ENCODE assay signal across 1 cellular context in the genomic region with DNA sequence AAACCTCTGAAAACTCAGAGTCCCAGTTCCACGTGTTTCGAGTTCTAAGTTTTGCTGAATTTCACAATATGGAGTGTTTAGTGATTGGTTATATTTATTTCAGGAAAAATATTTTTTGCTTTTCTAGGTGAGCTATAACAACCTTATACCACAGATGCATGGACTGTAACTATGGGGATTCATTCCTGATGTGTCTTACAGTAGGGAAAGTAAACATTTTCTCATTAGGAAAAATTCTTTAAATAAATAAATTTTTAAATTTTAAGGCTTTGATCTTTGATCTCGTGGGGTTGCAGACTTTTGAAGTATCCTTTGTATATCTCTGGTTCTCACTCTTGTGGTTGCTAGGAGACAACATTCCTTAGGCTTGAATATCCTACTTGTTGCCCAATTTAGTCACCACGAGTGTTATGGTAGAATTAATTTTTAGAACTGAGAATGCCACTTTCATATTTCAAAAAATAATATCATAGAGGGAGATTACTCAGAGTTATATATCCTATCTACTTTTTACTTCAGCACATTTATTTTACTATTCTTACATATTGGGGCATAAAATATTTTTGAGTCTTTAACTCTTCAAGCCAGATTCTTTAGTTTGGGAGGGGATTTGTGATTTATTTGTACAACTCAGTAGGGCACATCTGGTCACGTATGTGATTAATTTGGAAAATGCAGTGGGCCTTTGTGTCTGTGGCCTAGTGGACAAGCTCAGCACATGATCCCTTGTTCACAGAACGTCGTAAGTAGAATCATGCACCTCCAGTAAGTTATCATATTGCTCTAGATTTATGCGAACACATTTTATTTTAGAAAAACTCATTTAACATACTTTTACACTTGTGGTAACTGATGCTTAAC.
A peak's percentile ranks its signal among the peaks of the same experiment; 100 is the strongest.
TF ChIP-seq lines count a peak whose summit lies in the region.

No MANE protein-coding gene starts in this region.

TF ChIP-seq in HepG2, 621 proteins besides CTCF, POLR2A, EP300 and RAD21 (continued from another document and continues in another):
- TF ChIP-seq, protein P1, sequence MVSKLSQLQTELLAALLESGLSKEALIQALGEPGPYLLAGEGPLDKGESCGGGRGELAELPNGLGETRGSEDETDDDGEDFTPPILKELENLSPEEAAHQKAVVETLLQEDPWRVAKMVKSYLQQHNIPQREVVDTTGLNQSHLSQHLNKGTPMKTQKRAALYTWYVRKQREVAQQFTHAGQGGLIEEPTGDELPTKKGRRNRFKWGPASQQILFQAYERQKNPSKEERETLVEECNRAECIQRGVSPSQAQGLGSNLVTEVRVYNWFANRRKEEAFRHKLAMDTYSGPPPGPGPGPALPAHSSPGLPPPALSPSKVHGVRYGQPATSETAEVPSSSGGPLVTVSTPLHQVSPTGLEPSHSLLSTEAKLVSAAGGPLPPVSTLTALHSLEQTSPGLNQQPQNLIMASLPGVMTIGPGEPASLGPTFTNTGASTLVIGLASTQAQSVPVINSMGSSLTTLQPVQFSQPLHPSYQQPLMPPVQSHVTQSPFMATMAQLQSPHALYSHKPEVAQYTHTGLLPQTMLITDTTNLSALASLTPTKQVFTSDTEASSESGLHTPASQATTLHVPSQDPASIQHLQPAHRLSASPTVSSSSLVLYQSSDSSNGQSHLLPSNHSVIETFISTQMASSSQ (IDR thresholded peaks at IDR 0.05; ENCODE audit: low read depth): no peak
- TF ChIP-seq, protein P1 (CRISPR knock-in tag; IDR thresholded peaks at IDR 0.05; ENCODE audit: borderline replicate concordance): peak; percentile 24; the same call in 1 of the 2 replicates
- peak; percentile 48; the same call in 1 of the 2 replicates for TF ChIP-seq CREM (IDR thresholded peaks at IDR 0.05)
- no peak for TF ChIP-seq CREM (CRISPR knock-in tag; IDR thresholded peaks at IDR 0.05)
- TF ChIP-seq RELA (CRISPR knock-in tag; IDR thresholded peaks at IDR 0.05): no peak
- peak; percentile 84 for TF ChIP-seq NCOR1 (IDR thresholded peaks at IDR 0.05; ENCODE audit: borderline replicate concordance, low read length)
- peak; percentile 40; the same call in 1 of the 2 replicates for TF ChIP-seq RCOR2 (CRISPR knock-in tag; IDR thresholded peaks at IDR 0.05)
- 0 out of 2 replicates have a peak, but pooled peaks have one; percentile 13 for TF ChIP-seq ELF3 (CRISPR knock-in tag; IDR thresholded peaks at IDR 0.05)
- peak; percentile 32; the same call in 1 of the 2 replicates for TF ChIP-seq ZFP1 (CRISPR knock-in tag; IDR thresholded peaks at IDR 0.05)
- peak; percentile 66; the same call in 1 of the 2 replicates for TF ChIP-seq ARID5B (CRISPR knock-in tag; IDR thresholded peaks at IDR 0.05)
- TF ChIP-seq SOX5 (CRISPR knock-in tag; IDR thresholded peaks at IDR 0.05; ENCODE audit: borderline replicate concordance): 0 out of 2 replicates have a peak, but pooled peaks have one; percentile 27
- TF ChIP-seq HNF4A (CRISPR knock-in tag; IDR thresholded peaks at IDR 0.05): peak; percentile 53
- peak; percentile 89; the same call in 1 of the 2 replicates for TF ChIP-seq CHD4 (IDR thresholded peaks at IDR 0.05; ENCODE audit: borderline replicate concordance, low read length)
- TF ChIP-seq ASH2L (IDR thresholded peaks at IDR 0.05; ENCODE audit: insufficient read length, low read depth, low read length): peak; percentile 92
- peak; percentile 39; the same call in 1 of the 2 replicates for TF ChIP-seq PRDM15 (CRISPR knock-in tag; IDR thresholded peaks at IDR 0.05)
- TF ChIP-seq EHMT2 (IDR thresholded peaks at IDR 0.05; ENCODE audit: borderline replicate concordance, low read depth, low read length): peak; percentile 69; the same call in 1 of the 2 replicates
- no peak for TF ChIP-seq MEIS1 (CRISPR knock-in tag; IDR thresholded peaks at IDR 0.05; ENCODE audit: borderline replicate concordance)
- peak; percentile 86 for TF ChIP-seq RFX1 (IDR thresholded peaks at IDR 0.05)
- TF ChIP-seq, protein P2, sequence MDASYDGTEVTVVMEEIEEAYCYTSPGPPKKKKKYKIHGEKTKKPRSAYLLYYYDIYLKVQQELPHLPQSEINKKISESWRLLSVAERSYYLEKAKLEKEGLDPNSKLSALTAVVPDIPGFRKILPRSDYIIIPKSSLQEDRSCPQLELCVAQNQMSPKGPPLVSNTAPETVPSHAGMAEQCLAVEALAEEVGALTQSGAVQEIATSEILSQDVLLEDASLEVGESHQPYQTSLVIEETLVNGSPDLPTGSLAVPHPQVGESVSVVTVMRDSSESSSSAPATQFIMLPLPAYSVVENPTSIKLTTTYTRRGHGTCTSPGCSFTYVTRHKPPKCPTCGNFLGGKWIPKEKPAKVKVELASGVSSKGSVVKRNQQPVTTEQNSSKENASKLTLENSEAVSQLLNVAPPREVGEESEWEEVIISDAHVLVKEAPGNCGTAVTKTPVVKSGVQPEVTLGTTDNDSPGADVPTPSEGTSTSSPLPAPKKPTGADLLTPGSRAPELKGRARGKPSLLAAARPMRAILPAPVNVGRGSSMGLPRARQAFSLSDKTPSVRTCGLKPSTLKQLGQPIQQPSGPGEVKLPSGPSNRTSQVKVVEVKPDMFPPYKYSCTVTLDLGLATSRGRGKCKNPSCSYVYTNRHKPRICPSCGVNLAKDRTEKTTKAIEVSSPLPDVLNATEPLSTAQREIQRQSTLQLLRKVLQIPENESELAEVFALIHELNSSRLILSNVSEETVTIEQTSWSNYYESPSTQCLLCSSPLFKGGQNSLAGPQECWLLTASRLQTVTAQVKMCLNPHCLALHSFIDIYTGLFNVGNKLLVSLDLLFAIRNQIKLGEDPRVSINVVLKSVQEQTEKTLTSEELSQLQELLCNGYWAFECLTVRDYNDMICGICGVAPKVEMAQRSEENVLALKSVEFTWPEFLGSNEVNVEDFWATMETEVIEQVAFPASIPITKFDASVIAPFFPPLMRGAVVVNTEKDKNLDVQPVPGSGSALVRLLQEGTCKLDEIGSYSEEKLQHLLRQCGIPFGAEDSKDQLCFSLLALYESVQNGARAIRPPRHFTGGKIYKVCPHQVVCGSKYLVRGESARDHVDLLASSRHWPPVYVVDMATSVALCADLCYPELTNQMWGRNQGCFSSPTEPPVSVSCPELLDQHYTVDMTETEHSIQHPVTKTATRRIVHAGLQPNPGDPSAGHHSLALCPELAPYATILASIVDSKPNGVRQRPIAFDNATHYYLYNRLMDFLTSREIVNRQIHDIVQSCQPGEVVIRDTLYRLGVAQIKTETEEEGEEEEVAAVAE (CRISPR knock-in tag; IDR thresholded peaks at IDR 0.05; ENCODE audit: borderline replicate concordance): no peak
- TF ChIP-seq PAXIP1 (CRISPR knock-in tag; conservative IDR thresholded peaks at IDR 0.05): peak; percentile 13; the same call in 1 of the 2 replicates
- TF ChIP-seq, protein P3, sequence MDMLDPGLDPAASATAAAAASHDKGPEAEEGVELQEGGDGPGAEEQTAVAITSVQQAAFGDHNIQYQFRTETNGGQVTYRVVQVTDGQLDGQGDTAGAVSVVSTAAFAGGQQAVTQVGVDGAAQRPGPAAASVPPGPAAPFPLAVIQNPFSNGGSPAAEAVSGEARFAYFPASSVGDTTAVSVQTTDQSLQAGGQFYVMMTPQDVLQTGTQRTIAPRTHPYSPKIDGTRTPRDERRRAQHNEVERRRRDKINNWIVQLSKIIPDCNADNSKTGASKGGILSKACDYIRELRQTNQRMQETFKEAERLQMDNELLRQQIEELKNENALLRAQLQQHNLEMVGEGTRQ (IDR thresholded peaks at IDR 0.05; ENCODE audit: low read depth, low read length): no peak
- TF ChIP-seq, protein P3 (CRISPR knock-in tag; IDR thresholded peaks at IDR 0.05; ENCODE audit: borderline replicate concordance): no peak
- TF ChIP-seq SOX13 (IDR thresholded peaks at IDR 0.05): no peak
- TF ChIP-seq SOX13 (CRISPR knock-in tag; conservative IDR thresholded peaks at IDR 0.05 in 1 of 2, IDR thresholded peaks at IDR 0.05 in 1 of 2): peak in 1 of 2 experiments; percentile 12; a peak in 1 of 4 replicates
- TF ChIP-seq TCF7 (IDR thresholded peaks at IDR 0.05; ENCODE audit: low read depth): peak; percentile 75
- TF ChIP-seq PPARG (CRISPR knock-in tag; conservative IDR thresholded peaks at IDR 0.05): no peak
- peak; percentile 39 for TF ChIP-seq ZNF24 (IDR thresholded peaks at IDR 0.05)
